In the genomic region with DNA sequence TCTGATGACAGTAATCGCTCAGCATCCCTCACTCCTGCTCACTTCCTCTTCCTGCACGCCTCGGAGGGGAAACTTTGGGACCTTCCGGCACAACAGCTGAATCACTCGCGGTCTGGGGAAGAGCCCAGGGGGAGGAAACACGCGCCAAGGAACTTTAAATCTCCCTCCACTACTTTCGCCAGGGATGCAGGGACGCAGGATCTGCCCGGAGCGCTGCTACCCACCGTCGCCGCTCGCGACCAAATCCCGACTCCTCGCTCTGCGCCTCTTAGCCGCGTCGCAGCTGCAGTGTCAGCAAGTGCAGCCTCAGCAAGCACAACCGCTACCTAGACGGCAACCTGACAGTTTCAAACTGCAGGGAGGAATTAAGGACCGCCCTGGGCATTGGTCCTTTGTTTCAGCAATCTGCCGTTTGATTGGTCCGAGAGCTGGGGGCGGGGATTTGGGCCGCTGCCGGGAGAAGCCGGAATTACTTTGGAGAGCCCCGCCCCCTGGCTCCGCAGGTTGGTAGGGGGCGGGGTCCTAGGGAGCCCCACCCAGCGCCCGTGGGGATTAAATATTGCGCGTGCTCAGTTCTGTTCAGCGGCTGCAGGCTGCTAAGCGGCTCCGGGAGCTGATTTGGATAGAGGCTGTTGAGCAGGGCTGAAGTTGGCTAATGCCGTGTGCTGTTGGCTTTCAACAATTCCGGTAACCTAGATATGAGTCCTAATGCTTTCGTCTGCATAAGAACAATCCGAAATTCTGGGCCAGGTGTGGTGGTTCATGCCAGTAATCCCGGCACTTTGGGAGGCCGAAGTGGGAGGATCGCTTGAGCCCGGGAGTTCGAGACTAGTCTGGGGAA, we compare ENCODE assay signal across 8 cellular contexts. TPM values are rescaled to one million over a fixed set of nuclear protein-coding genes. Genes with fewer than 3 reads are reported as not detected.
DNase-seq lines count a peak whose midpoint lies in the region; ATAC-seq and TF ChIP-seq lines count a peak whose summit lies in the region.

A gene with protein sequence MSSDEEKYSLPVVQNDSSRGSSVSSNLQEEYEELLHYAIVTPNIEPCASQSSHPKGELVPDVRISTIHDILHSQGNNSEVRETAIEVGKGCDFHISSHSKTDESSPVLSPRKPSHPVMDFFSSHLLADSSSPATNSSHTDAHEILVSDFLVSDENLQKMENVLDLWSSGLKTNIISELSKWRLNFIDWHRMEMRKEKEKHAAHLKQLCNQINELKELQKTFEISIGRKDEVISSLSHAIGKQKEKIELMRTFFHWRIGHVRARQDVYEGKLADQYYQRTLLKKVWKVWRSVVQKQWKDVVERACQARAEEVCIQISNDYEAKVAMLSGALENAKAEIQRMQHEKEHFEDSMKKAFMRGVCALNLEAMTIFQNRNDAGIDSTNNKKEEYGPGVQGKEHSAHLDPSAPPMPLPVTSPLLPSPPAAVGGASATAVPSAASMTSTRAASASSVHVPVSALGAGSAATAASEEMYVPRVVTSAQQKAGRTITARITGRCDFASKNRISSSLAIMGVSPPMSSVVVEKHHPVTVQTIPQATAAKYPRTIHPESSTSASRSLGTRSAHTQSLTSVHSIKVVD (minus strand): TSS at position 356 of the 841 bp plus-strand sequence. CDS start 4,500 bp downstream, outside the sequence.

- peak within 1 kb of the TSS; percentile 99 for H3K4me3 Mint-ChIP-seq in activated T-cell treated with anti-CD3 and anti-CD28 coated beads, Interleukin-2, amount 50 U/mL, for 4 hours

- peak within 1 kb of the TSS; percentile 95 for H3K27ac ChIP-seq in Panc1 (ENCODE audit: low read length)
- H3K27ac ChIP-seq in mucosa of rectum (ENCODE audit: low read depth in 2 of 2, low read length in 2 of 2), result peak within 1 kb of the TSS; percentile 88 to 91

- no peaks in the 10 kb centered on the region for H3K9me3 Mint-ChIP-seq in activated T-cell treated with anti-CD3 and anti-CD28 coated beads, Interleukin-2, amount 50 U/mL, for 4 hours

- ATAC-seq in GM21723 (IDR thresholded peaks at IDR 0.05; ENCODE audit: unreplicated experiment), result peak; percentile 95
- ATAC-seq in Panc1, result peak; percentile 99
- ATAC-seq in activated T-cell treated with anti-CD3 and anti-CD28 coated beads, Interleukin-2, amount 50 U/mL, for 4 hours, result peak; percentile 94 to 96

- H3K4me1 ChIP-seq in Panc1 (ENCODE audit: control insufficient read depth, insufficient read depth, low read length), result peaks cover 9% of the 10 kb centered on the region
- H3K4me1 ChIP-seq in mucosa of rectum (ENCODE audit: control insufficient read depth in 2 of 2, insufficient read depth in 2 of 2, low read length in 2 of 2), result peaks cover 4 to 11% of the 10 kb centered on the region in 2 donors

- H3K4me3 ChIP-seq in Panc1 (ENCODE audit: low read depth in 2 of 2, low read length in 2 of 2), result peak within 1 kb of the TSS; percentile 95 to 97
- peak within 1 kb of the TSS; percentile 99 for H3K4me3 ChIP-seq in mucosa of rectum (ENCODE audit: low read length in 2 of 2)

- peak; percentile 93 for TF ChIP-seq POLR2A in erythroblast (IDR thresholded peaks at IDR 0.05; ENCODE audit: low read length)

- H3K27me3 Mint-ChIP-seq in activated T-cell treated with anti-CD3 and anti-CD28 coated beads, Interleukin-2, amount 50 U/mL, for 4 hours (ENCODE audit: low read depth), result no peaks in the 10 kb centered on the region

- peaks cover 38% of the 10 kb centered on the region for H3K4me1 Mint-ChIP-seq in activated T-cell treated with anti-CD3 and anti-CD28 coated beads, Interleukin-2, amount 50 U/mL, for 4 hours (ENCODE audit: low read depth)

- H3K9me3 ChIP-seq in Panc1 (ENCODE audit: control insufficient read depth, insufficient read depth, low read depth, low read length) (no peaks in the 10 kb centered on the region), mucosa of rectum (ENCODE audit: control insufficient read depth in 2 of 2, low read length in 2 of 2) (no peaks in the 10 kb centered on the region)

- intact Hi-C loops in Panc1 (cut with micrococcal nuclease; ENCODE audit: unreplicated experiment), result no loop called here

- CTCF ChIA-PET in Panc1 (lab: Charles Lee), result no interaction called here

- DNase-seq in DMS53 (lab: John Stamatoyannopoulos, UW) (peak; percentile 99), KG1 (lab: John Stamatoyannopoulos, UW) (peak; percentile 99), Panc1 (ENCODE audit: low read depth, low spot score) (peak; percentile 96), erythroblast (lab: John Stamatoyannopoulos, UW) (peak; percentile 97 to 99)
- peak; percentile 98 for DNase-seq in activated T-cell treated with anti-CD3 and anti-CD28 coated beads, Interleukin-2, amount 50 U/mL, for 4 hours
- DNase-seq in stimulated activated CD8-positive, alpha-beta memory T cell treated with anti-CD3 and anti-CD28 coated beads, Interleukin-4, amount 100 ng/mL, for 48 hours, result peak; percentile 99

- H3K36me3 ChIP-seq in Panc1 (ENCODE audit: control insufficient read depth, insufficient read depth, low read length) (peaks cover 10% of the 10 kb centered on the region), mucosa of rectum (ENCODE audit: control insufficient read depth in 2 of 2, insufficient read depth in 2 of 2, low read length in 2 of 2) (peaks cover 2 to 5% of the 10 kb centered on the region in 2 donors)

- TF ChIP-seq CTCF in Panc1 (IDR thresholded peaks at IDR 0.05), result no peak

- in situ Hi-C loops in Panc1 (cut with HindIII; ENCODE audit: low pct_unique_long_range_greater_than_20kb, low sequenced_read_pairs), result no loop called here

- POLR2A ChIA-PET in Panc1 (lab: Charles Lee), result no interaction called here

- H3K27me3 ChIP-seq in Panc1 (ENCODE audit: control insufficient read depth, insufficient read depth, low read length), result no peaks in the 10 kb centered on the region
- H3K27me3 ChIP-seq in mucosa of rectum (ENCODE audit: control insufficient read depth in 2 of 2, insufficient read depth in 2 of 2, low read length in 2 of 2), result no peaks in the 10 kb centered on the region

- peaks cover 16% of the 10 kb centered on the region for H3K36me3 Mint-ChIP-seq in activated T-cell treated with anti-CD3 and anti-CD28 coated beads, Interleukin-2, amount 50 U/mL, for 4 hours (ENCODE audit: insufficient read depth)

- peak within 1 kb of the TSS; percentile 81 to 91 for H3K9ac ChIP-seq in mucosa of rectum (ENCODE audit: low read depth in 1 of 2, low read length in 2 of 2)

- no TSS peak for BruUV-seq in Panc1 (replicated peaks; lab: Mats Ljungman, UMichigan)

RNA-seq across cellular contexts. Expression of the gene that starts here (rescaled TPM):
- 19.7 TPM for total RNA-seq in Panc1 (2021; ENCODE audit: unreplicated experiment)
- polyA plus RNA-seq in Panc1 (2012; ENCODE audit: insufficient read length), result 13.5 TPM
- total RNA-seq in activated T-cell treated with anti-CD3 and anti-CD28 coated beads, Interleukin-2, amount 50 U/mL, for 4 hours, result 10 to 100 TPM; 17.2 to 24.1 (median 18.6) TPM

Comparison
In these comparisons a context has a peak if more than half of its experiments do, and no peak if none do; other contexts are left out.
1. Peak in every context shown above with its lines: DNase-seq, ATAC-seq, H3K4me3 ChIP-seq and H3K27ac ChIP-seq.